27 cellular contexts compared by ENCODE assay signal in the genomic region with DNA sequence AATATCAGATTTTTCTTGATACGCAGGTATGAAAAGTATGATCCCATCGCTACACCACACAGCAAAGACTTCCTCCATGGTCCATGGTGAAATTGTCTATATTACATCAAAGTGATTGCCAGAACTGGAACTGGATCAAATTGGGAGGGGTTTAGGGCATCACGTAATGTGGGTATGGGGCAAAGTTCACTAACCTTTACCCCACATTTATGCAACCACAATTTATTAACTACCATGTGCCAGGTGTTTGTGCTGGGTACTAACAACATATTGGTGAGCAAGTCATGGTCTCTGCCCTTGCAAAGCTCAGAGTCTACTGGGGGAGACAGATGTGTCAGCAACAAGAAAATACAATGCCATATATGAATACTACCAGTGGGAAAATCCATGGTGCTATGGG.
"Had no signal": no experiment of that assay in that cellular context is flagged by ENCODE, and none has a peak within 500 bp of the region (broad histone marks: within the 10 kb centered on the region; RNA-seq: fewer than 3 reads in every experiment).

No MANE protein-coding gene starts in this region.

- ATAC-seq: stimulated activated effector memory CD8-positive, alpha-beta T cell treated with anti-CD3 and anti-CD28 coated beads, Interleukin-12 subunit alpha, Interleukin-12 subunit beta, amount 100 ng/mL, for 72 hours; stimulated activated memory B cell treated with anti-CD40 and anti-IgM and Interleukin-4, amounts not matched to agents 10 μg/mL and 1 μg/mL and 100 μg/mL, for 72 hours; stimulated activated naive B cell treated with anti-CD40 and anti-IgM and Interleukin-4, amounts not matched to agents 10 μg/mL and 1 μg/mL and 100 μg/mL, for 72 hours; stimulated activated naive CD8-positive, alpha-beta T cell treated with anti-CD3 and anti-CD28 coated beads, Interleukin-15, amount 100 ng/mL, for 72 hours; stimulated activated naive CD8-positive, alpha-beta T cell treated with anti-CD3 and anti-CD28 coated beads, Interleukin-15, Interleukin-2, amounts not matched to agents 100 U/mL and 50 U/mL, for 24 hours; upper lobe of right lung had no signal

- H3K4me3 ChIP-seq: stomach, suprapubic skin, testis, thoracic aorta, thyroid gland, tibial artery, tibial nerve, transverse colon, upper lobe of left lung, upper lobe of right lung, uterus, vagina had no signal

- DNase-seq: stimulated activated CD4-positive, alpha-beta T cell treated with anti-CD3 and anti-CD28 coated beads, Interleukin-2, amount 100 ng/mL, for 48 hours; stimulated activated CD4-positive, alpha-beta T cell treated with anti-CD3 and anti-CD28 coated beads, Interleukin-4, amount 100 ng/mL, for 1 hour; stimulated activated CD4-positive, alpha-beta T cell treated with anti-CD3 and anti-CD28 coated beads, Interleukin-4, amount 100 ng/mL, for 24 hours; stimulated activated CD4-positive, alpha-beta T cell treated with anti-CD3 and anti-CD28 coated beads, Interleukin-4, amount 100 ng/mL, for 4 hours; stimulated activated CD8-positive, alpha-beta memory T cell treated with anti-CD3 and anti-CD28 coated beads, Interleukin-4, amount 100 ng/mL, for 48 hours; stimulated activated naive B cell treated with anti-CD40 and anti-IgM and Interleukin-4, amounts not matched to agents 10 μg/mL and 1 μg/mL and 100 μg/mL, for 72 hours; stimulated activated naive CD4-positive, alpha-beta T cell; stimulated activated naive CD4-positive, alpha-beta T cell treated with Interleukin-2 at 50 U/mL for 16 hours; stimulated activated naive CD8-positive, alpha-beta T cell treated with anti-CD3 and anti-CD28 coated beads, Interleukin-15, amount 100 ng/mL, for 72 hours; stimulated activated naive CD8-positive, alpha-beta T cell treated with anti-CD3 and anti-CD28 coated beads, Interleukin-15, Interleukin-2, amounts not matched to agents 100 U/mL and 50 U/mL, for 24 hours; stomach; substantia nigra; testis; thyroid gland; tibial artery; transverse colon; trophoblast cell; upper lobe of left lung; upper lobe of right lung; uterus had no signal

- H3K27ac ChIP-seq: stomach, suprapubic skin, testis, thoracic aorta, thyroid gland, tibial artery, tibial nerve, transverse colon, upper lobe of left lung, upper lobe of right lung, uterus, vagina had no signal

- H3K27me3 ChIP-seq: stomach, suprapubic skin, testis, thyroid gland, tibial artery, tibial nerve, transverse colon, upper lobe of left lung, upper lobe of right lung, uterus, vagina had no signal

- FAIRE-seq: urothelium cell line had no signal

- H3K9me3 ChIP-seq: stomach, suprapubic skin, testis, thoracic aorta, thyroid gland, tibial artery, transverse colon, upper lobe of left lung, upper lobe of right lung, uterus, vagina had no signal

- H3K4me1 ChIP-seq: stomach, suprapubic skin, testis, thyroid gland, tibial artery, tibial nerve, transverse colon, upper lobe of left lung, upper lobe of right lung, uterus, vagina had no signal

- H3K36me3 ChIP-seq: stomach, suprapubic skin, thoracic aorta, thyroid gland, tibial artery, tibial nerve, transverse colon, upper lobe of left lung, upper lobe of right lung, uterus, vagina had no signal
